Comparison of ENCODE assay signal across 8 cellular contexts in genomic region chr14:66495214-66496098, GRCh38. TPM values are rescaled to one million over a fixed set of nuclear protein-coding genes. Genes with fewer than 3 reads are reported as not detected.
DNase-seq lines count a peak whose midpoint lies in the region; ATAC-seq, FAIRE-seq and TF ChIP-seq lines count a peak whose summit lies in the region.

No MANE protein-coding gene starts in this region.

- FAIRE-seq in colon (lab: Jason Lieb, UNC), result peak; percentile 33

- TF ChIP-seq CTCF in SU-DHL-6 (IDR thresholded peaks at IDR 0.05; ENCODE audit: insufficient read depth, low read length, poor library complexity, severe bottlenecking), result peak; percentile 64

- no peak overlapping the region for H3K4me3 ChIP-seq in SU-DHL-6 (ENCODE audit: insufficient read depth, low read length, poor library complexity, severe bottlenecking)

- H3K9me2 ChIP-seq in SU-DHL-6 (replicated peaks; ENCODE audit: insufficient read depth, low read length), result no peaks in the 10 kb centered on the region

- POLR2A ChIA-PET in HEK293T (lab: Yijun Ruan, JAX), result interaction anchor here (2.9 kb wide), 1 partner anchor 12 kb away, joined by 11 read pairs; the partner anchor contains the start of gene GPHN

- no peaks in the 10 kb centered on the region for H4K20me1 ChIP-seq in SU-DHL-6 (ENCODE audit: low read depth, low read length)

- no peaks in the 10 kb centered on the region for H3K9me3 ChIP-seq in SU-DHL-6 (ENCODE audit: insufficient read depth, low read length)

- no peak overlapping the region for H3K9ac ChIP-seq in SU-DHL-6 (ENCODE audit: low read length)

- H3F3A ChIP-seq in SU-DHL-6 (ENCODE audit: insufficient read depth), result no peaks in the 10 kb centered on the region

- H3K27ac ChIP-seq in SU-DHL-6 (ENCODE audit: low read depth, low read length), result no peak overlapping the region

- no peaks in the 10 kb centered on the region for H3K36me3 ChIP-seq in SU-DHL-6 (ENCODE audit: low read length)

- CTCF ChIA-PET in HEK293T (lab: Yijun Ruan, JAX), result interaction anchor here (0.9 kb wide), 1 partner anchor 13 kb away, joined by 3 read pairs; no protein-coding TSS in a partner anchor

- DNase-seq in activated effector memory CD4-positive, alpha-beta T cell treated with anti-CD3 and anti-CD28 coated beads, Interleukin-2, amount 50 U/mL, for 16 hours, result peak; percentile 69
- DNase-seq in activated effector memory CD4-positive, alpha-beta T cell treated with Interleukin-2 at 50 U/mL for 16 hours, result no peak
- DNase-seq in HEK293T (ENCODE audit: extremely low spot score) (peak; percentile 56), NCI-H1092 treated with DMSO at 0.1 percent for 48 hours (lab: John Stamatoyannopoulos, UW) (peak; percentile 85), left lobe of liver (ENCODE audit: low spot score) (peak; percentile 52)
- peak; percentile 19 for DNase-seq in stimulated activated naive CD8-positive, alpha-beta T cell treated with anti-CD3 and anti-CD28 coated beads, Interleukin-15, Interleukin-2, amounts not matched to agents 100 U/mL and 50 U/mL, for 24 hours

- no peaks in the 10 kb centered on the region for H3K27me3 ChIP-seq in SU-DHL-6 (ENCODE audit: low read length)

- ATAC-seq in left lobe of liver, result peak; percentile 91
- ATAC-seq in stimulated activated naive CD8-positive, alpha-beta T cell treated with anti-CD3 and anti-CD28 coated beads, Interleukin-15, Interleukin-2, amounts not matched to agents 100 U/mL and 50 U/mL, for 24 hours, result peak; percentile 69

- H2AFZ ChIP-seq in SU-DHL-6 (ENCODE audit: low read depth, low read length, severe bottlenecking), result no peak overlapping the region

- no peak overlapping the region for H3K4me2 ChIP-seq in SU-DHL-6 (ENCODE audit: low read depth, low read length, poor library complexity, severe bottlenecking)

- no peaks in the 10 kb centered on the region for H3K79me2 ChIP-seq in SU-DHL-6 (ENCODE audit: insufficient read depth, low read length)

TF ChIP-seq in HEK293T, 16 proteins besides CTCF, POLR2A, EP300 and RAD21:
- no peak for TF ChIP-seq TARDBP (IDR thresholded peaks at IDR 0.05)
- TF ChIP-seq HDGF (IDR thresholded peaks at IDR 0.05; ENCODE audit: borderline replicate concordance), result no peak
- no peak for TF ChIP-seq FOXA1 (IDR thresholded peaks at IDR 0.05)
- TF ChIP-seq CTBP1 (IDR thresholded peaks at IDR 0.05; ENCODE audit: borderline replicate concordance), result no peak
- no peak for TF ChIP-seq ELF4 (IDR thresholded peaks at IDR 0.05)
- TF ChIP-seq LEF1 (IDR thresholded peaks at IDR 0.05; ENCODE audit: borderline replicate concordance), result no peak
- TF ChIP-seq ZNF384 (IDR thresholded peaks at IDR 0.05), result no peak
- TF ChIP-seq SUZ12 (IDR thresholded peaks at IDR 0.05), result no peak
- TF ChIP-seq L3MBTL2 (conservative IDR thresholded peaks at IDR 0.05), result no peak
- TF ChIP-seq ARNT (IDR thresholded peaks at IDR 0.05), result no peak
- no peak for TF ChIP-seq PKNOX1 (IDR thresholded peaks at IDR 0.05)
- no peak for TF ChIP-seq NFRKB (IDR thresholded peaks at IDR 0.05)
- TF ChIP-seq FOXM1 (IDR thresholded peaks at IDR 0.05; ENCODE audit: borderline replicate concordance), result no peak
- no peak for TF ChIP-seq SP1 (IDR thresholded peaks at IDR 0.05)
- TF ChIP-seq BHLHE40 (IDR thresholded peaks at IDR 0.05; ENCODE audit: borderline replicate concordance), result no peak
- no peak for TF ChIP-seq FOXK2 (IDR thresholded peaks at IDR 0.05)

RNA-seq across cellular contexts. Expression of gene CCDC196, which starts 9.3 kb away (rescaled TPM):
- 4.0 TPM for total RNA-seq in left lobe of liver

RNA-seq across cellular contexts. Expression of gene GPHN, which starts 12.5 kb away (rescaled TPM):
- 43.0 TPM for total RNA-seq in left lobe of liver
